12 cellular contexts compared by ENCODE assay signal in genomic region chr9:134217431-134218210, GRCh38. TPM values are rescaled to one million over a fixed set of nuclear protein-coding genes. Genes with fewer than 3 reads are reported as not detected.
A peak's percentile ranks its signal among the peaks of the same experiment; 100 is the strongest.
DNase-seq lines count a peak whose midpoint lies in the region; TF ChIP-seq lines count a peak whose summit lies in the region.
"Had no signal": no experiment of that assay in that cellular context is flagged by ENCODE, and none has a peak within 500 bp of the region (broad histone marks: within the 10 kb centered on the region; RNA-seq: fewer than 3 reads in every experiment).

No MANE protein-coding gene starts in this region.

- H3K4me1 Mint-ChIP-seq in nephron progenitor cell: peaks cover 69% of the 10 kb centered on the region

- H4K20me1 ChIP-seq in Karpas-422 (ENCODE audit: insufficient read depth, low read depth, low read length): no peaks in the 10 kb centered on the region

- TF ChIP-seq CTCF in WERI-Rb-1 (IDR thresholded peaks at IDR 0.05; ENCODE audit: low read depth, low read length) (peak; percentile 60), nephron progenitor cell (IDR thresholded peaks at IDR 0.05) (no peak)

- H3K27ac Mint-ChIP-seq in nephron progenitor cell: peak overlapping the region; percentile 82

- H3K9me2 ChIP-seq in Karpas-422 (replicated peaks; ENCODE audit: insufficient read depth, low read length): no peaks in the 10 kb centered on the region

- no peak overlapping the region for H2AFZ ChIP-seq in Karpas-422 (ENCODE audit: low read length)

- DNase-seq in NCI-H146 (lab: John Stamatoyannopoulos, UW) (peak; percentile 4), NCI-H146 treated with DMSO at 0.1 percent for 48 hours (lab: John Stamatoyannopoulos, UW; ENCODE audit: unreplicated experiment) (no peak), Karpas-422 (peak; percentile 60), WERI-Rb-1 (peak; percentile 58), nephron progenitor cell (no peak), KG1 (lab: John Stamatoyannopoulos, UW) (no peak)
- DNase-seq in activated CD8-positive, alpha-beta memory T cell treated with anti-CD3 and anti-CD28 coated beads for 24 hours: no peak
- DNase-seq in stimulated activated CD8-positive, alpha-beta memory T cell treated with anti-CD3 and anti-CD28 coated beads, Interleukin-4, amount 100 ng/mL, for 48 hours: no peak
- DNase-seq: ACHN, foreskin melanocyte, NCI-H1092 treated with DMSO at 0.1 percent for 48 hours had no signal

- no peak overlapping the region for H3K4me2 ChIP-seq in Karpas-422 (ENCODE audit: low read depth, low read length, poor library complexity, severe bottlenecking)

- H3K36me3 Mint-ChIP-seq in nephron progenitor cell (ENCODE audit: low read depth): no peaks in the 10 kb centered on the region

- H3K27ac ChIP-seq in Karpas-422 (ENCODE audit: low read length) (no peak overlapping the region), WERI-Rb-1 (no peak overlapping the region)

- H3K9me3 Mint-ChIP-seq in nephron progenitor cell: peaks cover 1% of the 10 kb centered on the region

- H3K9ac ChIP-seq in Karpas-422 (ENCODE audit: low read length): no peak overlapping the region

- peaks cover 7% of the 10 kb centered on the region for H3K27me3 Mint-ChIP-seq in nephron progenitor cell (ENCODE audit: low read depth, poor library complexity)

- H3K27me3 ChIP-seq in Karpas-422 (ENCODE audit: low read length) (no peaks in the 10 kb centered on the region), WERI-Rb-1 (ENCODE audit: insufficient read depth, low read depth, severe bottlenecking) (no peaks in the 10 kb centered on the region)

- H3K4me1 ChIP-seq in Karpas-422 (ENCODE audit: low read length): no peaks in the 10 kb centered on the region

- H3K36me3 ChIP-seq in Karpas-422 (ENCODE audit: insufficient read depth, low read length) (no peaks in the 10 kb centered on the region), WERI-Rb-1 (no peaks in the 10 kb centered on the region)

- no peaks in the 10 kb centered on the region for H3K9me3 ChIP-seq in Karpas-422 (ENCODE audit: low read length)
- H3K9me3 ChIP-seq in WERI-Rb-1 (ENCODE audit: severe bottlenecking): peaks cover 3% of the 10 kb centered on the region

- H3K79me2 ChIP-seq in Karpas-422 (ENCODE audit: low read length): no peaks in the 10 kb centered on the region

- H3K4me3 ChIP-seq in Karpas-422 (ENCODE audit: low read length) (no peak overlapping the region), WERI-Rb-1 (ENCODE audit: low read depth, low read length) (no peak overlapping the region)

- no peak overlapping the region for H3K4me3 Mint-ChIP-seq in nephron progenitor cell
- H3K4me3 Mint-ChIP-seq: nephron had no signal

RNA-seq across cellular contexts. Expression of gene RNU6ATAC, which starts 53.3 kb away (rescaled TPM):
- not detected in 2 replicates for total RNA-seq in Karpas-422 (2014; rRNA removed; shearing (Covaris generic); ENCODE audit: low replicate concordance)

Comparison
In these comparisons a context has a peak if more than half of its experiments do, and no peak if none do; other contexts are left out.
1. DNase-seq: peak in NCI-H146 (single experiment), Karpas-422 (single experiment) and WERI-Rb-1 (single experiment); none in NCI-H146 treated with DMSO at 0.1 percent for 48 hours (single experiment), nephron progenitor cell (single experiment), activated CD8-positive, alpha-beta memory T cell treated with anti-CD3 and anti-CD28 coated beads for 24 hours (single experiment), stimulated activated CD8-positive, alpha-beta memory T cell treated with anti-CD3 and anti-CD28 coated beads, Interleukin-4, amount 100 ng/mL, for 48 hours (single experiment) and KG1 (single experiment).